1 cellular context compared by ENCODE assay signal in the genomic region with DNA sequence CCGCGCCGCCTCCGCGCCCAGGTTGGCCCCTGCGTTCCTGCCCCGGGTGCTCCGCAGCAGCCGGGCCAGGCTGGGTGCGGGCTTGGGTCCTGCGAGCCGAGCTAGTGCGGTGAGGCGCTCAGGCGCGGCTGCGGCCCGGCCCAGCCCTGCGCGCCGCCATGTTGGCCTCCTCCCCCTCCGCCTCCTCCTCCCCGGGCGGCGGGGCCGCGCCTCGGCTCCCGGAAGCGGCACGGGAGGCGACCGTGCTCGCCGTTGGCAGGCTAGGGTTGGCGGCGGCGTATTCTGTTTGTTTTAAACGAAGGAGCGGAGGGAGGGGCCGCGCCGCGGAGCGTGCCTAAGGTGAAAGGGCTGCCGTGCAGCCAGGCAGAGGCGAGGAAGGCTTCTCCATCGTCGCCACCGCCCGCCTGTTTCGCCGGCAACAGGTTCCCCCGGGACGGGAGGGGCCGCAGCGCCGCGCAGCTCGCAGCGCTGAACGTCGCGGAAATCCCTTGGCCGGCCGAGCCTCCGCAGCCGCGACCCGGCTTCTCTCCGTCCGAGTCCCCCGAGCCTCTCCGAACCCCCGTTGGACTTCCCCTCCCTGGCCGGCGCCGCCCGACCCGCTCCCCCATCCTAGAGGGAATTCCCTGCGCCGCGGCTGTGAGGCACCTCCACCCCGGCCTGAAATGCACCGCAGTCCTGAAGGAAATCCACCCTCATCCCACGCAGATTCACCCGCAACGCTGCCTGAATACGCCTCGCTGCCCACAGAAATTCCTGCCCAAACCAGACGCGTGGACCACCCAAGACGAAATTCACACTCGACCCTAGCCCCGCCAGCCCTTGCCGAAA.
TF ChIP-seq lines count a peak whose summit lies in the region.

A gene with protein sequence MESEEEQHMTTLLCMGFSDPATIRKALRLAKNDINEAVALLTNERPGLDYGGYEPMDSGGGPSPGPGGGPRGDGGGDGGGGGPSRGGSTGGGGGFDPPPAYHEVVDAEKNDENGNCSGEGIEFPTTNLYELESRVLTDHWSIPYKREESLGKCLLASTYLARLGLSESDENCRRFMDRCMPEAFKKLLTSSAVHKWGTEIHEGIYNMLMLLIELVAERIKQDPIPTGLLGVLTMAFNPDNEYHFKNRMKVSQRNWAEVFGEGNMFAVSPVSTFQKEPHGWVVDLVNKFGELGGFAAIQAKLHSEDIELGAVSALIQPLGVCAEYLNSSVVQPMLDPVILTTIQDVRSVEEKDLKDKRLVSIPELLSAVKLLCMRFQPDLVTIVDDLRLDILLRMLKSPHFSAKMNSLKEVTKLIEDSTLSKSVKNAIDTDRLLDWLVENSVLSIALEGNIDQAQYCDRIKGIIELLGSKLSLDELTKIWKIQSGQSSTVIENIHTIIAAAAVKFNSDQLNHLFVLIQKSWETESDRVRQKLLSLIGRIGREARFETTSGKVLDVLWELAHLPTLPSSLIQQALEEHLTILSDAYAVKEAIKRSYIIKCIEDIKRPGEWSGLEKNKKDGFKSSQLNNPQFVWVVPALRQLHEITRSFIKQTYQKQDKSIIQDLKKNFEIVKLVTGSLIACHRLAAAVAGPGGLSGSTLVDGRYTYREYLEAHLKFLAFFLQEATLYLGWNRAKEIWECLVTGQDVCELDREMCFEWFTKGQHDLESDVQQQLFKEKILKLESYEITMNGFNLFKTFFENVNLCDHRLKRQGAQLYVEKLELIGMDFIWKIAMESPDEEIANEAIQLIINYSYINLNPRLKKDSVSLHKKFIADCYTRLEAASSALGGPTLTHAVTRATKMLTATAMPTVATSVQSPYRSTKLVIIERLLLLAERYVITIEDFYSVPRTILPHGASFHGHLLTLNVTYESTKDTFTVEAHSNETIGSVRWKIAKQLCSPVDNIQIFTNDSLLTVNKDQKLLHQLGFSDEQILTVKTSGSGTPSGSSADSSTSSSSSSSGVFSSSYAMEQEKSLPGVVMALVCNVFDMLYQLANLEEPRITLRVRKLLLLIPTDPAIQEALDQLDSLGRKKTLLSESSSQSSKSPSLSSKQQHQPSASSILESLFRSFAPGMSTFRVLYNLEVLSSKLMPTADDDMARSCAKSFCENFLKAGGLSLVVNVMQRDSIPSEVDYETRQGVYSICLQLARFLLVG (N-terminal part only) (minus strand): TSS at position 171 of the 828 bp plus-strand sequence. CDS start 251 bp downstream, outside the sequence.

TF ChIP-seq in K562, 482 proteins besides CTCF, POLR2A, EP300 and RAD21 (continued from another document and continues in another):
- TF ChIP-seq, protein P1, sequence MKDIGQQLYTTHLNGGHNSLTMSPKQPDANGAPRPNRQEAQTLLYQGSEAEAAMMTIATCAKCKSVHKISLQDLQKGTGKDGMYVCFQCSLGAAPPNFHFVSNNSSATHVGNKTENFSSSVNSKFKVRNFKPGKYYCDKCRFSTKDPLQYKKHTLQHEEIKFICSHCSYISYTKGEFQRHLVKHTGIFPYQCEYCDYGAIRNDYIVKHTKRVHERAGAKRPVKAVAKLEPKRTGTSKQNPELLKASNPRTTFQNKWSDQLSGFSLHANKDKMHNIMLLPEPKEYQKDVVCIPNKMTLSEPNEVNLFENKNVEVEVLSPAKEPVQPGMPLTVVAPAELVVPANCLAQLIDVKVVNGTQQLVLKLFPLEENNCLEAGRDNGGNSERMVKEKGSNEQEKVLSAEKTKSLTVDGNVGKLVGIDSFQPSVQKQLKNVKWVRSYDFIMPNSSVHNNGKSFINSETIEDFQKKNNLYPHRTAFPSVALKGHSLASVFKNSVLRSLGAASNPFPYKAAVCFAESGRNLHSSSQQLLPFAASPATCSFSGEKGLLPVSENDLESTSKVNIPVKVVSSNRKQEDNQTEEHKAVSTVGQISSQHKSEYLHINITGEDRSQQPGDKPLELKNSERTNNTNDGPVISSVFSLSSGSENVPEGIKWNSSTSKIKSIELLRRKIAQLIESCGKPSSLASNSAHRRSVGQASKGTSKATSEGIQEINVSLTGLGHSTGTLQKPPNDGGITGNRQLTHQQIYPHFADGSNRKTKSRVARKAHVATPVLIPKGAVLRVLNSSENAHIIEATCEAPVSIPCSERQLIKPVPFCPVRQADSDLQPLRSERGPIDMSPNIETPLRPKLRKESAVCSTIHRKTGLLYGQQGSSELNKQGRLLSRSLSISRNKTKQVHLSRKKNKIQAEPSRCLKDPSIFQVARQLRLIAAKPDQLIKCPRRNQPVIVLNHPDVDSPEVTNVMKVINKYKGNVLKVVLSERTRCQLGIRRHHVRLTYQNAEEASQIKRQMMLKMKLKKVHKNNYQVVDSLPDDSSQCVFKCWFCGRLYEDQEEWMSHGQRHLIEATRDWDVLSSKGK (CRISPR knock-in tag; IDR thresholded peaks at IDR 0.05) = no peak
- TF ChIP-seq ASH1L (IDR thresholded peaks at IDR 0.05; ENCODE audit: borderline replicate concordance, low read depth, partially characterized antibody) = no peak
- TF ChIP-seq, protein P2, sequence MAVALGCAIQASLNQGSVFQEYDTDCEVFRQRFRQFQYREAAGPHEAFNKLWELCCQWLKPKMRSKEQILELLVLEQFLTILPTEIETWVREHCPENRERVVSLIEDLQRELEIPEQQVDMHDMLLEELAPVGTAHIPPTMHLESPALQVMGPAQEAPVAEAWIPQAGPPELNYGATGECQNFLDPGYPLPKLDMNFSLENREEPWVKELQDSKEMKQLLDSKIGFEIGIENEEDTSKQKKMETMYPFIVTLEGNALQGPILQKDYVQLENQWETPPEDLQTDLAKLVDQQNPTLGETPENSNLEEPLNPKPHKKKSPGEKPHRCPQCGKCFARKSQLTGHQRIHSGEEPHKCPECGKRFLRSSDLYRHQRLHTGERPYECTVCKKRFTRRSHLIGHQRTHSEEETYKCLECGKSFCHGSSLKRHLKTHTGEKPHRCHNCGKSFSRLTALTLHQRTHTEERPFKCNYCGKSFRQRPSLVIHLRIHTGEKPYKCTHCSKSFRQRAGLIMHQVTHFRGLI (CRISPR knock-in tag; IDR thresholded peaks at IDR 0.05) = no peak
- no peak for TF ChIP-seq SMARCC2 (IDR thresholded peaks at IDR 0.05; ENCODE audit: low read depth)
- TF ChIP-seq, protein P3, sequence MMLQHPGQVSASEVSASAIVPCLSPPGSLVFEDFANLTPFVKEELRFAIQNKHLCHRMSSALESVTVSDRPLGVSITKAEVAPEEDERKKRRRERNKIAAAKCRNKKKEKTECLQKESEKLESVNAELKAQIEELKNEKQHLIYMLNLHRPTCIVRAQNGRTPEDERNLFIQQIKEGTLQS (IDR thresholded peaks at IDR 0.05) = no peak
- TF ChIP-seq, protein P3 (CRISPR knock-in tag; conservative IDR thresholded peaks at IDR 0.05) = no peak
- TF ChIP-seq, protein P4, sequence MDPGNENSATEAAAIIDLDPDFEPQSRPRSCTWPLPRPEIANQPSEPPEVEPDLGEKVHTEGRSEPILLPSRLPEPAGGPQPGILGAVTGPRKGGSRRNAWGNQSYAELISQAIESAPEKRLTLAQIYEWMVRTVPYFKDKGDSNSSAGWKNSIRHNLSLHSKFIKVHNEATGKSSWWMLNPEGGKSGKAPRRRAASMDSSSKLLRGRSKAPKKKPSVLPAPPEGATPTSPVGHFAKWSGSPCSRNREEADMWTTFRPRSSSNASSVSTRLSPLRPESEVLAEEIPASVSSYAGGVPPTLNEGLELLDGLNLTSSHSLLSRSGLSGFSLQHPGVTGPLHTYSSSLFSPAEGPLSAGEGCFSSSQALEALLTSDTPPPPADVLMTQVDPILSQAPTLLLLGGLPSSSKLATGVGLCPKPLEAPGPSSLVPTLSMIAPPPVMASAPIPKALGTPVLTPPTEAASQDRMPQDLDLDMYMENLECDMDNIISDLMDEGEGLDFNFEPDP (CRISPR knock-in tag; IDR thresholded peaks at IDR 0.05) = no peak
- TF ChIP-seq, protein P5, sequence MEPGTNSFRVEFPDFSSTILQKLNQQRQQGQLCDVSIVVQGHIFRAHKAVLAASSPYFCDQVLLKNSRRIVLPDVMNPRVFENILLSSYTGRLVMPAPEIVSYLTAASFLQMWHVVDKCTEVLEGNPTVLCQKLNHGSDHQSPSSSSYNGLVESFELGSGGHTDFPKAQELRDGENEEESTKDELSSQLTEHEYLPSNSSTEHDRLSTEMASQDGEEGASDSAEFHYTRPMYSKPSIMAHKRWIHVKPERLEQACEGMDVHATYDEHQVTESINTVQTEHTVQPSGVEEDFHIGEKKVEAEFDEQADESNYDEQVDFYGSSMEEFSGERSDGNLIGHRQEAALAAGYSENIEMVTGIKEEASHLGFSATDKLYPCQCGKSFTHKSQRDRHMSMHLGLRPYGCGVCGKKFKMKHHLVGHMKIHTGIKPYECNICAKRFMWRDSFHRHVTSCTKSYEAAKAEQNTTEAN (CRISPR knock-in tag; IDR thresholded peaks at IDR 0.05) = no peak
- TF ChIP-seq, protein P6, sequence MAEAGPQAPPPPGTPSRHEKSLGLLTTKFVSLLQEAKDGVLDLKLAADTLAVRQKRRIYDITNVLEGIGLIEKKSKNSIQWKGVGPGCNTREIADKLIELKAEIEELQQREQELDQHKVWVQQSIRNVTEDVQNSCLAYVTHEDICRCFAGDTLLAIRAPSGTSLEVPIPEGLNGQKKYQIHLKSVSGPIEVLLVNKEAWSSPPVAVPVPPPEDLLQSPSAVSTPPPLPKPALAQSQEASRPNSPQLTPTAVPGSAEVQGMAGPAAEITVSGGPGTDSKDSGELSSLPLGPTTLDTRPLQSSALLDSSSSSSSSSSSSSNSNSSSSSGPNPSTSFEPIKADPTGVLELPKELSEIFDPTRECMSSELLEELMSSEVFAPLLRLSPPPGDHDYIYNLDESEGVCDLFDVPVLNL (CRISPR knock-in tag; IDR thresholded peaks at IDR 0.05; ENCODE audit: low read depth) = no peak
- TF ChIP-seq, protein P7, sequence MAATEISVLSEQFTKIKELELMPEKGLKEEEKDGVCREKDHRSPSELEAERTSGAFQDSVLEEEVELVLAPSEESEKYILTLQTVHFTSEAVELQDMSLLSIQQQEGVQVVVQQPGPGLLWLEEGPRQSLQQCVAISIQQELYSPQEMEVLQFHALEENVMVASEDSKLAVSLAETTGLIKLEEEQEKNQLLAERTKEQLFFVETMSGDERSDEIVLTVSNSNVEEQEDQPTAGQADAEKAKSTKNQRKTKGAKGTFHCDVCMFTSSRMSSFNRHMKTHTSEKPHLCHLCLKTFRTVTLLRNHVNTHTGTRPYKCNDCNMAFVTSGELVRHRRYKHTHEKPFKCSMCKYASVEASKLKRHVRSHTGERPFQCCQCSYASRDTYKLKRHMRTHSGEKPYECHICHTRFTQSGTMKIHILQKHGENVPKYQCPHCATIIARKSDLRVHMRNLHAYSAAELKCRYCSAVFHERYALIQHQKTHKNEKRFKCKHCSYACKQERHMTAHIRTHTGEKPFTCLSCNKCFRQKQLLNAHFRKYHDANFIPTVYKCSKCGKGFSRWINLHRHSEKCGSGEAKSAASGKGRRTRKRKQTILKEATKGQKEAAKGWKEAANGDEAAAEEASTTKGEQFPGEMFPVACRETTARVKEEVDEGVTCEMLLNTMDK (IDR thresholded peaks at IDR 0.05; ENCODE audit: borderline replicate concordance, insufficient read depth, low read depth, low read length, poor library complexity, severe bottlenecking) = no peak
- no peak for TF ChIP-seq MEF2A (IDR thresholded peaks at IDR 0.05; ENCODE audit: control insufficient read depth, low read depth, low read length)
- TF ChIP-seq ZNF586 (CRISPR knock-in tag; conservative IDR thresholded peaks at IDR 0.05) = no peak
- TF ChIP-seq, protein P8, sequence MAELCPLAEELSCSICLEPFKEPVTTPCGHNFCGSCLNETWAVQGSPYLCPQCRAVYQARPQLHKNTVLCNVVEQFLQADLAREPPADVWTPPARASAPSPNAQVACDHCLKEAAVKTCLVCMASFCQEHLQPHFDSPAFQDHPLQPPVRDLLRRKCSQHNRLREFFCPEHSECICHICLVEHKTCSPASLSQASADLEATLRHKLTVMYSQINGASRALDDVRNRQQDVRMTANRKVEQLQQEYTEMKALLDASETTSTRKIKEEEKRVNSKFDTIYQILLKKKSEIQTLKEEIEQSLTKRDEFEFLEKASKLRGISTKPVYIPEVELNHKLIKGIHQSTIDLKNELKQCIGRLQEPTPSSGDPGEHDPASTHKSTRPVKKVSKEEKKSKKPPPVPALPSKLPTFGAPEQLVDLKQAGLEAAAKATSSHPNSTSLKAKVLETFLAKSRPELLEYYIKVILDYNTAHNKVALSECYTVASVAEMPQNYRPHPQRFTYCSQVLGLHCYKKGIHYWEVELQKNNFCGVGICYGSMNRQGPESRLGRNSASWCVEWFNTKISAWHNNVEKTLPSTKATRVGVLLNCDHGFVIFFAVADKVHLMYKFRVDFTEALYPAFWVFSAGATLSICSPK (IDR thresholded peaks at IDR 0.05; ENCODE audit: borderline replicate concordance) = no peak
- TF ChIP-seq, protein P9, sequence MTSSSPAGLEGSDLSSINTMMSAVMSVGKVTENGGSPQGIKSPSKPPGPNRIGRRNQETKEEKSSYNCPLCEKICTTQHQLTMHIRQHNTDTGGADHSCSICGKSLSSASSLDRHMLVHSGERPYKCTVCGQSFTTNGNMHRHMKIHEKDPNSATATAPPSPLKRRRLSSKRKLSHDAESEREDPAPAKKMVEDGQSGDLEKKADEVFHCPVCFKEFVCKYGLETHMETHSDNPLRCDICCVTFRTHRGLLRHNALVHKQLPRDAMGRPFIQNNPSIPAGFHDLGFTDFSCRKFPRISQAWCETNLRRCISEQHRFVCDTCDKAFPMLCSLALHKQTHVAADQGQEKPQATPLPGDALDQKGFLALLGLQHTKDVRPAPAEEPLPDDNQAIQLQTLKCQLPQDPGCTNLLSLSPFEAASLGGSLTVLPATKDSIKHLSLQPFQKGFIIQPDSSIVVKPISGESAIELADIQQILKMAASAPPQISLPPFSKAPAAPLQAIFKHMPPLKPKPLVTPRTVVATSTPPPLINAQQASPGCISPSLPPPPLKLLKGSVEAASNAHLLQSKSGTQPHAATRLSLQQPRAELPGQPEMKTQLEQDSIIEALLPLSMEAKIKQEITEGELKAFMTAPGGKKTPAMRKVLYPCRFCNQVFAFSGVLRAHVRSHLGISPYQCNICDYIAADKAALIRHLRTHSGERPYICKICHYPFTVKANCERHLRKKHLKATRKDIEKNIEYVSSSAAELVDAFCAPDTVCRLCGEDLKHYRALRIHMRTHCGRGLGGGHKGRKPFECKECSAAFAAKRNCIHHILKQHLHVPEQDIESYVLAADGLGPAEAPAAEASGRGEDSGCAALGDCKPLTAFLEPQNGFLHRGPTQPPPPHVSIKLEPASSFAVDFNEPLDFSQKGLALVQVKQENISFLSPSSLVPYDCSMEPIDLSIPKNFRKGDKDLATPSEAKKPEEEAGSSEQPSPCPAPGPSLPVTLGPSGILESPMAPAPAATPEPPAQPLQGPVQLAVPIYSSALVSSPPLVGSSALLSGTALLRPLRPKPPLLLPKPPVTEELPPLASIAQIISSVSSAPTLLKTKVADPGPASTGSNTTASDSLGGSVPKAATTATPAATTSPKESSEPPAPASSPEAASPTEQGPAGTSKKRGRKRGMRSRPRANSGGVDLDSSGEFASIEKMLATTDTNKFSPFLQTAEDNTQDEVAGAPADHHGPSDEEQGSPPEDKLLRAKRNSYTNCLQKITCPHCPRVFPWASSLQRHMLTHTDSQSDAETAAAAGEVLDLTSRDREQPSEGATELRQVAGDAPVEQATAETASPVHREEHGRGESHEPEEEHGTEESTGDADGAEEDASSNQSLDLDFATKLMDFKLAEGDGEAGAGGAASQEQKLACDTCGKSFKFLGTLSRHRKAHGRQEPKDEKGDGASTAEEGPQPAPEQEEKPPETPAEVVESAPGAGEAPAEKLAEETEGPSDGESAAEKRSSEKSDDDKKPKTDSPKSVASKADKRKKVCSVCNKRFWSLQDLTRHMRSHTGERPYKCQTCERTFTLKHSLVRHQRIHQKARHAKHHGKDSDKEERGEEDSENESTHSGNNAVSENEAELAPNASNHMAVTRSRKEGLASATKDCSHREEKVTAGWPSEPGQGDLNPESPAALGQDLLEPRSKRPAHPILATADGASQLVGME (CRISPR knock-in tag; IDR thresholded peaks at IDR 0.05) = 0 out of 2 replicates have a peak, but pooled peaks have one; percentile 58
